18 cellular contexts compared by ENCODE assay signal in the genomic region with DNA sequence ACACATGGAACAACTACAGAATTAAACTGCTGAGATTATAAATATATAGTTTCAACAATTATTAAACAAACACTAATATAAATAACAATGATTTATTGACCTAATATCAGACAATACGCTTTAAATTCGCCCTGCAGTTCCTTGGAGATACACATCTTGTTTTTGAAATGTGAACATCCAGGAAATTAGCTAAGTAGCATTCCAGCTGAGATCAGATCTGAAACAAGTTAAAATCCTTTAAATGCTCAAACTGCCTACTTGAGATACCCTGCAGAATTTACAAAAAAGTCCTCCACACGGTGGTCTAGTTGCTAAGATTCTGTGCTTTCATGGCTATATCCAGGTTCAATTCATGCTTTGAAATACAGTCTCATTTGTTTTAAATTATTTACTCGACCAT.
DNase-seq lines count a peak whose midpoint lies in the region; ATAC-seq and TF ChIP-seq lines count a peak whose summit lies in the region.
"Had no signal": no experiment of that assay in that cellular context is flagged by ENCODE, and none has a peak within 500 bp of the region (broad histone marks: within the 10 kb centered on the region; RNA-seq: fewer than 3 reads in every experiment).

No MANE protein-coding gene starts in this region.

- in situ Hi-C loops in mammary epithelial cell (cut with MboI; ENCODE audit: low sequenced_read_pairs in 2 of 2), result no loop called here

- no peaks in the 10 kb centered on the region for H3K27me3 Mint-ChIP-seq in MCF 10A (ENCODE audit: insufficient read depth, unreplicated experiment)
- H3K27me3 Mint-ChIP-seq: CD4-positive, alpha-beta memory T cell had no signal

- dilution Hi-C loops in mammary epithelial cell (cut with HindIII; ENCODE audit: low sequenced_read_pairs), result no loop called here

- BruUV-seq in mammary epithelial cell (replicated peaks; lab: Mats Ljungman, UMichigan), result no TSS peak
- BruUV-seq in MCF 10A (replicated peaks; lab: Mats Ljungman, UMichigan), result no TSS peak

- no peaks in the 10 kb centered on the region for H3K36me3 Mint-ChIP-seq in MCF 10A (ENCODE audit: insufficient read depth, unreplicated experiment)
- H3K36me3 Mint-ChIP-seq: CD14-positive monocyte; CD4-positive, alpha-beta memory T cell had no signal

- peak overlapping the region; percentile 74 for H3K27ac ChIP-seq in mammary epithelial cell (ENCODE audit: insufficient read depth, low read depth, low read length)
- H3K27ac ChIP-seq in foreskin keratinocyte, result peak overlapping the region; percentile 4
- H3K27ac ChIP-seq in smooth muscle cell (ENCODE audit: low read depth), result peak overlapping the region; percentile 52
- H3K27ac ChIP-seq: 22Rv1, A549, BLaER1 had no signal

- peak overlapping the region; percentile 59 for H3K4me2 ChIP-seq in mammary epithelial cell (ENCODE audit: insufficient read depth, low read depth, low read length)
- H3K4me2 ChIP-seq in smooth muscle cell, result no peak overlapping the region
- H3K4me2 ChIP-seq: A549, BLaER1 had no signal

- H3K79me2 ChIP-seq in mammary epithelial cell (ENCODE audit: insufficient read depth, low read length), result no peaks in the 10 kb centered on the region
- no peaks in the 10 kb centered on the region for H3K79me2 ChIP-seq in smooth muscle cell (ENCODE audit: low read depth)

- H3K4me3 ChIP-seq in mammary epithelial cell (replicated peaks in 1 of 3; ENCODE audit: insufficient read depth in 1 of 3, low read depth in 2 of 3, low read length in 3 of 3), result no peak overlapping the region
- no peak overlapping the region for H3K4me3 ChIP-seq in smooth muscle cell
- H3K4me3 ChIP-seq: A549, BLaER1 had no signal

- CTCF ChIA-PET in mammary epithelial cell (lab: Charles Lee; ENCODE audit: low non-redundant PET), result no interaction called here
- CTCF ChIA-PET in MCF 10A (lab: Yijun Ruan, JAX), result interaction anchor here (0.7 kb wide), 2 partner anchors 9 to 532 kb away, joined by 3 read pairs; no protein-coding TSS in a partner anchor

- WGBS in mammary epithelial cell (ENCODE audit: low coverage, missing lambda C conversion rate), result 18% methylated on average over 4 of the region's 4 CpGs
- 65% methylated on average over 4 of the region's 4 CpGs for WGBS in smooth muscle cell (ENCODE audit: low lambda C conversion rate)

- ATAC-seq in foreskin keratinocyte, result no peak
- no peak for ATAC-seq in GM18517 (IDR thresholded peaks at IDR 0.05; ENCODE audit: unreplicated experiment)
- ATAC-seq: A549 had no signal

- H3K4me1 ChIP-seq in mammary epithelial cell (ENCODE audit: insufficient read depth, low read length), result peaks cover 25% of the 10 kb centered on the region
- H3K4me1 ChIP-seq in foreskin keratinocyte, result peaks cover 11% of the 10 kb centered on the region
- peaks cover 9% of the 10 kb centered on the region for H3K4me1 ChIP-seq in smooth muscle cell (ENCODE audit: low read depth)
- H3K4me1 ChIP-seq: A549, BLaER1 had no signal

- POLR2A ChIA-PET in MCF 10A (lab: Yijun Ruan, JAX), result no interaction called here

- no peak overlapping the region for H3K27ac Mint-ChIP-seq in MCF 10A (ENCODE audit: low read depth, unreplicated experiment)
- H3K27ac Mint-ChIP-seq: CD14-positive monocyte; CD4-positive, alpha-beta memory T cell; H9 had no signal

- H3K4me3 Mint-ChIP-seq in MCF 10A (ENCODE audit: unreplicated experiment), result no peak overlapping the region
- H3K4me3 Mint-ChIP-seq: CD14-positive monocyte; CD4-positive, alpha-beta memory T cell; H9 had no signal

- H3K36me3 ChIP-seq in mammary epithelial cell (ENCODE audit: insufficient read depth, low read length) (no peaks in the 10 kb centered on the region), smooth muscle cell (ENCODE audit: low read depth) (no peaks in the 10 kb centered on the region)
- H3K36me3 ChIP-seq: BLaER1 had no signal

- TF ChIP-seq CTCF in mammary epithelial cell (conservative IDR thresholded peaks at IDR 0.05 in 1 of 2, IDR thresholded peaks at IDR 0.05 in 1 of 2; ENCODE audit: extremely low read depth in 1 of 2, insufficient read depth in 1 of 2, low read depth in 1 of 2, low read length in 2 of 2) (no peak), MCF 10A (IDR thresholded peaks at IDR 0.05; ENCODE audit: unreplicated experiment) (no peak), foreskin keratinocyte (conservative IDR thresholded peaks at IDR 0.05) (no peak), smooth muscle cell (IDR thresholded peaks at IDR 0.05; ENCODE audit: borderline replicate concordance, insufficient read depth, poor library complexity, severe bottlenecking) (no peak)

- no peaks in the 10 kb centered on the region for H4K20me1 ChIP-seq in mammary epithelial cell (ENCODE audit: insufficient read depth, low read length)
- no peaks in the 10 kb centered on the region for H4K20me1 ChIP-seq in smooth muscle cell (ENCODE audit: low read depth)
- H4K20me1 ChIP-seq: BLaER1 had no signal

- H3K4me1 Mint-ChIP-seq in MCF 10A (ENCODE audit: insufficient read depth, unreplicated experiment), result no peaks in the 10 kb centered on the region
- H3K4me1 Mint-ChIP-seq: CD14-positive monocyte; CD4-positive, alpha-beta memory T cell had no signal

- H3K9ac ChIP-seq in mammary epithelial cell (ENCODE audit: insufficient read depth, low read length) (no peak overlapping the region), smooth muscle cell (ENCODE audit: low read depth) (no peak overlapping the region)
- H3K9ac ChIP-seq: BLaER1 had no signal

- intact Hi-C loops in mammary epithelial cell (cut with micrococcal nuclease) (no loop called here), MCF 10A (cut with micrococcal nuclease) (no loop called here)

- H3K9me3 ChIP-seq in mammary epithelial cell (replicated peaks; ENCODE audit: insufficient read depth, low read length) (no peaks in the 10 kb centered on the region), smooth muscle cell (replicated peaks; ENCODE audit: low read depth) (no peaks in the 10 kb centered on the region)
- H3K9me3 ChIP-seq: A549, BLaER1 had no signal

- DNase-seq in mammary epithelial cell (no peak), MCF 10A (ENCODE audit: unreplicated experiment) (no peak), foreskin keratinocyte (no peak), smooth muscle cell (lab: John Stamatoyannopoulos, UW; ENCODE audit: unreplicated experiment) (no peak), SW 1271 (lab: John Stamatoyannopoulos, UW) (no peak)
- no peak for DNase-seq in NK-92 treated with Interleukin-12 subunit alpha and Interleukin-12 subunit beta, amount 100 ng/mL, for 24 hours (lab: John Stamatoyannopoulos, UW)
- DNase-seq: CD4-positive, alpha-beta memory T cell; DMS153; DMS79; GDM1; GOT3; H9; IMR-90 had no signal

- H2AFZ ChIP-seq in mammary epithelial cell (ENCODE audit: low read depth, low read length) (no peak overlapping the region), smooth muscle cell (ENCODE audit: low read depth) (no peak overlapping the region)

- no peaks in the 10 kb centered on the region for H3K9me3 Mint-ChIP-seq in MCF 10A (ENCODE audit: unreplicated experiment)

- H3K27me3 ChIP-seq in mammary epithelial cell (ENCODE audit: insufficient read depth, low read length) (no peaks in the 10 kb centered on the region), foreskin keratinocyte (no peaks in the 10 kb centered on the region), smooth muscle cell (ENCODE audit: low read depth) (no peaks in the 10 kb centered on the region)
- H3K27me3 ChIP-seq: BLaER1 had no signal

- no peaks in the 10 kb centered on the region for H3F3A ChIP-seq in smooth muscle cell (ENCODE audit: low read depth)

Comparison
In these comparisons a context has a peak if more than half of its experiments do, and no peak if none do; other contexts are left out.
1. H3K27ac ChIP-seq: peak in every context shown above with its lines; median percentile 74 in mammary epithelial cell; 52 in smooth muscle cell; 4 in foreskin keratinocyte.